Comparison of ENCODE assay signal across 22 cellular contexts in the genomic region with DNA sequence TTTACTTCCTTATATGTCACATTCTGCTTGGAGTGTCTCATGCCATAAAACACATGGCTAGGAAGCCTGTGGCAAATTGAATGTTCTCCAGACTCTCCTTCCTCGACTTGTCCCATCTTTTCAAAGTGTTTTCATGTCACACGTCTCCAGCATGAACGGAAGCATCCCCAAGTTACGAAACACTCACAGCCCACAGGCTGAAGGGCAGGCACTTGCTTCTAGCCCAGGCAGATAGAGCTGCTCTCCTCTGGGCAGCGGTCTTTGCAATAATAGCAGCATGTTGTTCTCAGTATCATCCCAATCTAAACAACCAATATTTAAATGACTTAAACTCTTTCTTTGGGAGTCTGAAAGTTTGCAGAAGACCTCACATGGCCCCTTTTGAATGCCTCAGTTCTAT.
"Had no signal": no experiment of that assay in that cellular context is flagged by ENCODE, and none has a peak within 500 bp of the region (broad histone marks: within the 10 kb centered on the region; RNA-seq: fewer than 3 reads in every experiment).

No MANE protein-coding gene starts in this region.

- H3K27ac Mint-ChIP-seq: activated naive CD4-positive, alpha-beta T cell treated with anti-CD3 and anti-CD28 coated beads, Interleukin-2, amount 50 U/mL, for 72 hours; activated T-cell treated with anti-CD3 and anti-CD28 coated beads, Interleukin-2, amount 50 U/mL, for 24 hours; activated T-helper 17 cell treated with anti-CD3 and anti-CD28 coated beads, Interleukin-2, amount 50 U/mL, for 72 hours; brain; mesothelial cell of epicardium; naive thymus-derived CD8-positive, alpha-beta T cell; neural progenitor cell; stimulated activated naive CD8-positive, alpha-beta T cell treated with anti-CD3 and anti-CD28 coated beads, Interleukin-15, Interleukin-2, amounts not matched to agents 100 ng/mL and 50 ng/mL, for 24 hours had no signal

- H3K36me3 ChIP-seq: neural progenitor cell, transverse colon, uterus had no signal

- H3K27me3 ChIP-seq: hepatocyte, neural progenitor cell, transverse colon, uterus had no signal

- H3K36me3 Mint-ChIP-seq: brain had no signal

- H3K4me3 ChIP-seq: hepatocyte, lung, neural progenitor cell, transverse colon, uterus had no signal

- H3K27ac ChIP-seq: hepatocyte, neural progenitor cell, transverse colon, uterus had no signal

- H3K4me3 Mint-ChIP-seq: activated T-cell treated with anti-CD3 and anti-CD28 coated beads, Interleukin-2, amount 50 U/mL, for 24 hours; activated T-helper 17 cell treated with anti-CD3 and anti-CD28 coated beads, Interleukin-2, amount 50 U/mL, for 72 hours; brain; mesothelial cell of epicardium; naive thymus-derived CD8-positive, alpha-beta T cell; neural progenitor cell; stimulated activated naive CD8-positive, alpha-beta T cell treated with anti-CD3 and anti-CD28 coated beads, Interleukin-15, Interleukin-2, amounts not matched to agents 100 ng/mL and 50 ng/mL, for 24 hours had no signal

- H3K4me1 ChIP-seq: neural progenitor cell, transverse colon, uterus had no signal

- H3K4me1 Mint-ChIP-seq: activated T-helper 17 cell treated with anti-CD3 and anti-CD28 coated beads, Interleukin-2, amount 50 U/mL, for 72 hours; brain; naive thymus-derived CD8-positive, alpha-beta T cell had no signal

- ATAC-seq: activated naive CD4-positive, alpha-beta T cell treated with anti-CD3 and anti-CD28 coated beads, Interleukin-2, amount 50 U/mL, for 72 hours; activated T-helper 17 cell treated with anti-CD3 and anti-CD28 coated beads, Interleukin-2, amount 50 U/mL, for 72 hours; naive thymus-derived CD8-positive, alpha-beta T cell had no signal

- DNase-seq: activated CD8-positive, alpha-beta memory T cell treated with anti-CD3 and anti-CD28 coated beads for 24 hours; activated CD8-positive, alpha-beta memory T cell treated with anti-CD3 and anti-CD28 coated beads, Interleukin-2, amount 50 U/mL, for 4 hours; activated T-cell treated with anti-CD3 and anti-CD28 coated beads, Interleukin-2, amount 50 U/mL, for 24 hours; aorta; caudate nucleus; dermis blood vessel endothelial cell; effector CD8-positive, alpha-beta T cell; erythroblast; foreskin melanocyte; naive thymus-derived CD8-positive, alpha-beta T cell; posterior cingulate gyrus; stimulated activated CD4-positive, alpha-beta T cell treated with anti-CD3 and anti-CD28 coated beads, Interleukin-12 subunit alpha, Interleukin-12 subunit beta, amount 100 ng/mL, for 4 hours; transverse colon; uterus had no signal

- H3K27me3 Mint-ChIP-seq: activated T-cell treated with anti-CD3 and anti-CD28 coated beads, Interleukin-2, amount 50 U/mL, for 24 hours; stimulated activated naive CD8-positive, alpha-beta T cell treated with anti-CD3 and anti-CD28 coated beads, Interleukin-15, Interleukin-2, amounts not matched to agents 100 ng/mL and 50 ng/mL, for 24 hours had no signal

- H3K9me3 ChIP-seq: transverse colon, uterus had no signal
